Comparison of ENCODE assay signal across 8 cellular contexts in genomic region chr9:124940521-124940893, GRCh38. TPM values are rescaled to one million over a fixed set of nuclear protein-coding genes. Genes with fewer than 3 reads are reported as not detected.
A peak's percentile ranks its signal among the peaks of the same experiment; 100 is the strongest.
DNase-seq lines count a peak whose midpoint lies in the region; ATAC-seq and TF ChIP-seq lines count a peak whose summit lies in the region.

No MANE protein-coding gene starts in this region.

- H3K9me3 ChIP-seq in heart right ventricle (no peaks in the 10 kb centered on the region), skeletal muscle satellite cell (replicated peaks; ENCODE audit: low read length) (no peaks in the 10 kb centered on the region)

- H3K4me3 ChIP-seq in GM08714 (ENCODE audit: low read length) (peak overlapping the region; percentile 72), heart right ventricle (peak overlapping the region; percentile 68 to 94 (median 86)), skeletal muscle satellite cell (ENCODE audit: low read length) (peak overlapping the region; percentile 94)

- H3K27me3 ChIP-seq in heart right ventricle (no peaks in the 10 kb centered on the region), skeletal muscle satellite cell (ENCODE audit: control insufficient read depth, insufficient read depth, low read length) (no peaks in the 10 kb centered on the region)

- peak overlapping the region; percentile 100 for H3K4me2 ChIP-seq in skeletal muscle satellite cell (ENCODE audit: low read length)

- POLR2A ChIA-PET in WTC11 (lab: Charles Lee): no interaction called here

- peak; percentile 18 for ATAC-seq in GM19463 (IDR thresholded peaks at IDR 0.05; ENCODE audit: unreplicated experiment)
- peak; percentile 40 for ATAC-seq in HG03460 (IDR thresholded peaks at IDR 0.05; ENCODE audit: unreplicated experiment)
- no peak; the same call in 1 of the 2 replicates for ATAC-seq in WTC11
- peak in 1 of 8 donors; percentile 43 for ATAC-seq in heart right ventricle

- peaks cover 0 to 26% (median 14%) of the 10 kb centered on the region in 9 donors for H3K4me1 ChIP-seq in heart right ventricle
- peaks cover 17% of the 10 kb centered on the region for H3K4me1 ChIP-seq in skeletal muscle satellite cell (ENCODE audit: control insufficient read depth, insufficient read depth, low read length)

- 0% methylated on average over 17 of the region's 17 CpGs for WGBS in heart right ventricle, 2 donors

- no peaks in the 10 kb centered on the region for H3K27me3 Mint-ChIP-seq in WTC11 (ENCODE audit: low read depth)

- no peak for TF ChIP-seq CTCF in WTC11 (IDR thresholded peaks at IDR 0.05)
- no peak for TF ChIP-seq CTCF in heart right ventricle (IDR thresholded peaks at IDR 0.05)

- peak overlapping the region; percentile 96 for H3K9ac ChIP-seq in skeletal muscle satellite cell (ENCODE audit: low read depth, low read length)

- H3K9me3 Mint-ChIP-seq in WTC11: no peaks in the 10 kb centered on the region

- DNase-seq in WTC11 (ENCODE audit: low spot score): no peak
- no peak for DNase-seq in heart right ventricle
- DNase-seq in effector CD8-positive, alpha-beta T cell (lab: John Stamatoyannopoulos, UW): no peak
- DNase-seq in central memory CD4-positive, alpha-beta T cell: no peak

- CTCF ChIA-PET in WTC11 (lab: Charles Lee): no interaction called here

- peaks cover 2% of the 10 kb centered on the region; the same call in 1 of the 2 replicates for H3K36me3 Mint-ChIP-seq in WTC11

- H3K27ac ChIP-seq in heart right ventricle: peak overlapping the region; percentile 79 to 99 (median 96)

- peak overlapping the region; percentile 89 for H3K4me3 Mint-ChIP-seq in WTC11

- peaks cover 14% of the 10 kb centered on the region for H3K4me1 Mint-ChIP-seq in WTC11

- peak overlapping the region; percentile 96 for H3K27ac Mint-ChIP-seq in WTC11

- intact Hi-C loops in heart right ventricle (cut with DNase I): loop anchor here in 8 of 10 donors (5.0 to 10.0 kb wide), 5 partner anchors 73 to 247 kb away; partner anchors contain the start of genes SCAI (in 7 of the 8), PPP6C (in 2 of the 8) and NR6A1 (in 1 of the 8)

- H3K36me3 ChIP-seq in heart right ventricle (peaks cover 0 to 38% (median 5%) of the 10 kb centered on the region in 9 donors), skeletal muscle satellite cell (ENCODE audit: insufficient read depth, low read length) (peaks cover 6% of the 10 kb centered on the region)

TF ChIP-seq in WTC11, 78 proteins besides CTCF, POLR2A, EP300 and RAD21:
- TF ChIP-seq ZNF423 (CRISPR knock-in tag; IDR thresholded peaks at IDR 0.05) (no peak), ESRRA (CRISPR knock-in tag; IDR thresholded peaks at IDR 0.05; ENCODE audit: borderline replicate concordance) (no peak), ZSCAN18 (CRISPR knock-in tag; IDR thresholded peaks at IDR 0.05) (no peak), E2F5 (CRISPR knock-in tag; IDR thresholded peaks at IDR 0.05) (no peak), FOXP1 (CRISPR knock-in tag; IDR thresholded peaks at IDR 0.05; ENCODE audit: borderline replicate concordance) (no peak), JUN (CRISPR knock-in tag; IDR thresholded peaks at IDR 0.05) (no peak), SP1 (CRISPR knock-in tag; conservative IDR thresholded peaks at IDR 0.05) (no peak), GRHL2 (CRISPR knock-in tag; IDR thresholded peaks at IDR 0.05; ENCODE audit: insufficient replicate concordance, severe bottlenecking) (no peak)

RNA-seq across cellular contexts. Expression of gene GOLGA1, which starts 0.4 kb away (rescaled TPM):
- total RNA-seq in WTC11 (2021) (8.7 to 11.6 TPM (median 9.6 TPM) in 3 replicates), heart right ventricle (10 to 100 TPM; 15.6 to 26.0 (median 19.2) TPM)
- polyA plus RNA-seq in heart right ventricle: 1 to 10 TPM; 6.8 to 7.8 TPM
- total RNA-seq in skeletal muscle satellite cell (2012; rRNA removed): 9.4 and 10.4 TPM in 2 replicates
